ENCODE assay signal across 1 cellular context in genomic region chr15:69535101-69535638, GRCh38.
TF ChIP-seq lines count a peak whose summit lies in the region.

No MANE protein-coding gene starts in this region.

TF ChIP-seq in HepG2, 621 proteins besides CTCF, POLR2A, EP300 and RAD21 (continued from another document):
- TF ChIP-seq MEIS1 (CRISPR knock-in tag; IDR thresholded peaks at IDR 0.05; ENCODE audit: borderline replicate concordance) (no peak), ZNF10 (CRISPR knock-in tag; IDR thresholded peaks at IDR 0.05; ENCODE audit: borderline replicate concordance, low read depth) (no peak), ATRX (CRISPR knock-in tag; IDR thresholded peaks at IDR 0.05; ENCODE audit: borderline replicate concordance) (no peak), POLR2G (IDR thresholded peaks at IDR 0.05; ENCODE audit: low read depth, low read length) (no peak), MAZ (IDR thresholded peaks at IDR 0.05; ENCODE audit: borderline replicate concordance, low read depth, low read length) (no peak), MAZ (CRISPR knock-in tag; IDR thresholded peaks at IDR 0.05; ENCODE audit: low read depth) (no peak), AHDC1 (CRISPR knock-in tag; IDR thresholded peaks at IDR 0.05; ENCODE audit: borderline replicate concordance) (no peak)
TF ChIP-seq in HepG2: peak in this region for 0.
